In the genomic region with DNA sequence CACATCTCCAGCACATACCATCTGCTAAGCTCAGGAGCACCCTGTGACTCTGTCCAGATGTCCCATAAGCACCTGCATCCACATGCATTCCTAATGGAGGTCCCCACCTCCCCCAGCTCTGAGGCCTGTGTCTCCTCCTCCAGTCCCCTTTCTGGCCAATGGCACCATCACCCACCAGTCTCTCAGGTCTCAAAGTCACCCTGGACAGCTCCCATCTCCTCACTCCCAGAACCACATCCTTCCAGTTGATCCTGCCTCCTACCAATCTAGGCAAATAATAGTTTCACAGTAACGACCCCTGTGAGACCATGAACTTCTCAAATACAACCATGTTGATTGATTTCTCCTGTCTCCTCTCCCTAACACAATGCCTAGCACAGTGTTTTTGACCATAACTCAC, we compare ENCODE assay signal across 2 cellular contexts.
A peak's percentile ranks its signal among the peaks of the same experiment; 100 is the strongest.
TF ChIP-seq lines count a peak whose summit lies in the region.

No MANE protein-coding gene starts in this region.

TF ChIP-seq in HEK293, 187 proteins besides CTCF, POLR2A, EP300 and RAD21 (continued from another document):
- TF ChIP-seq REST (tag by site-specific recombination; IDR thresholded peaks at IDR 0.05), result peak; percentile 91

TF ChIP-seq in GM12878, 131 proteins besides CTCF, POLR2A, EP300 and RAD21 (continued from another document):
- TF ChIP-seq REST (IDR thresholded peaks at IDR 0.05; ENCODE audit: low read depth, low read length), result 0 out of 2 replicates have a peak, but pooled peaks have one; percentile 45
- TF ChIP-seq RUNX3 (IDR thresholded peaks at IDR 0.05; ENCODE audit: low read length), result no peak
